Comparison of ENCODE assay signal across 8 cellular contexts in genomic region chr14:39167797-39168320, GRCh38. TPM values are rescaled to one million over a fixed set of nuclear protein-coding genes. Genes with fewer than 3 reads are reported as not detected.
DNase-seq lines count a peak whose midpoint lies in the region; ATAC-seq and TF ChIP-seq lines count a peak whose summit lies in the region.
"Not testable (repeated sequence)": the region's sequence is repeated elsewhere in the genome, so short reads cannot be mapped to it uniquely, and the experiment has no call there.

No MANE protein-coding gene starts in this region.

- H3K9me3 ChIP-seq in BLaER1; HUES64 (ENCODE audit: insufficient read depth, low read depth, low read length); T-helper 17 cell (ENCODE audit: control insufficient read depth, low read length, poor library complexity, severe bottlenecking); mammary epithelial cell (replicated peaks; ENCODE audit: insufficient read depth, low read length); skeletal muscle satellite cell (replicated peaks; ENCODE audit: low read length): not testable (repeated sequence)

- H3K4me1 Mint-ChIP-seq in T-helper 17 cell: peaks cover 31% of the 10 kb centered on the region
- H3K4me1 Mint-ChIP-seq in activated T-helper 17 cell treated with anti-CD3 and anti-CD28 coated beads, Interleukin-2, amount 50 U/mL, for 72 hours: peaks cover 23% of the 10 kb centered on the region
- H3K4me1 Mint-ChIP-seq in naive thymus-derived CD8-positive, alpha-beta T cell: peaks cover 24 to 61% (median 51%) of the 10 kb centered on the region in 4 donors

- POLR2A ChIA-PET in naive thymus-derived CD8-positive, alpha-beta T cell (lab: Charles Lee): interaction anchor here (1.0 kb wide), 2 partner anchors 66 to 264 kb away, joined by 4 to 5 read pairs; partner anchors contain the start of gene FBXO33

- BruUV-seq in mammary epithelial cell (replicated peaks; lab: Mats Ljungman, UMichigan): not testable (repeated sequence)

- H4K20me1 ChIP-seq in BLaER1; mammary epithelial cell (ENCODE audit: insufficient read depth, low read length): not testable (repeated sequence)

- peak overlapping the region; percentile 95; the same call in 1 of the 2 replicates for H3K9ac ChIP-seq in BLaER1
- H3K9ac ChIP-seq in HUES64 (ENCODE audit: low read depth, low read length); mammary epithelial cell (ENCODE audit: insufficient read depth, low read length); skeletal muscle satellite cell (ENCODE audit: low read depth, low read length): not testable (repeated sequence)

- peak overlapping the region; percentile 64 for H3K4me3 Mint-ChIP-seq in T-helper 17 cell
- peak overlapping the region; percentile 95 for H3K4me3 Mint-ChIP-seq in activated T-helper 17 cell treated with anti-CD3 and anti-CD28 coated beads, Interleukin-2, amount 50 U/mL, for 72 hours
- H3K4me3 Mint-ChIP-seq in naive thymus-derived CD8-positive, alpha-beta T cell: peak overlapping the region in 9 of 10 donors; percentile 68 to 99 (median 93)

- dilution Hi-C loops in mammary epithelial cell (cut with HindIII; ENCODE audit: low sequenced_read_pairs): loop anchor here (10.0 kb wide), 1 partner anchor 73 kb away; no protein-coding TSS in a partner anchor

- not testable (repeated sequence) for ATAC-seq in T-helper 17 cell; activated T-helper 17 cell treated with anti-CD3 and anti-CD28 coated beads, Interleukin-2, amount 50 U/mL, for 72 hours (replicated peaks); naive thymus-derived CD8-positive, alpha-beta T cell

- not testable (repeated sequence) for H3K9me3 Mint-ChIP-seq in activated T-helper 17 cell treated with anti-CD3 and anti-CD28 coated beads, Interleukin-2, amount 50 U/mL, for 72 hours; naive thymus-derived CD8-positive, alpha-beta T cell

- not testable (repeated sequence) for H3K27ac ChIP-seq in BLaER1; HUES64 (ENCODE audit: low read depth, low read length); mammary epithelial cell (ENCODE audit: insufficient read depth, low read depth, low read length)

- H3K27ac Mint-ChIP-seq in T-helper 17 cell: peak overlapping the region; percentile 100
- peak overlapping the region; percentile 68 for H3K27ac Mint-ChIP-seq in activated T-helper 17 cell treated with anti-CD3 and anti-CD28 coated beads, Interleukin-2, amount 50 U/mL, for 72 hours
- peak overlapping the region in 4 of 10 donors; percentile 11 to 70 (median 36) for H3K27ac Mint-ChIP-seq in naive thymus-derived CD8-positive, alpha-beta T cell

- peaks cover 29% of the 10 kb centered on the region for H3K36me3 ChIP-seq in BLaER1
- H3K36me3 ChIP-seq in HUES64 (ENCODE audit: insufficient read depth, low read length); mammary epithelial cell (ENCODE audit: insufficient read depth, low read length): not testable (repeated sequence)
- peaks cover 20% of the 10 kb centered on the region for H3K36me3 ChIP-seq in skeletal muscle satellite cell (ENCODE audit: insufficient read depth, low read length)

- H3K27me3 Mint-ChIP-seq in T-helper 17 cell; activated T-helper 17 cell treated with anti-CD3 and anti-CD28 coated beads, Interleukin-2, amount 50 U/mL, for 72 hours; naive thymus-derived CD8-positive, alpha-beta T cell: not testable (repeated sequence)

- WGBS in HUES64: 93% methylated on average over 9 of the region's 10 CpGs
- 88% methylated on average over 8 of the region's 10 CpGs for WGBS in mammary epithelial cell (ENCODE audit: low coverage, missing lambda C conversion rate)

- intact Hi-C loops in mammary epithelial cell (cut with micrococcal nuclease): not testable (repeated sequence)

- peaks cover 11% of the 10 kb centered on the region for H3K36me3 Mint-ChIP-seq in T-helper 17 cell (ENCODE audit: low read depth)
- peaks cover 53% of the 10 kb centered on the region for H3K36me3 Mint-ChIP-seq in activated T-helper 17 cell treated with anti-CD3 and anti-CD28 coated beads, Interleukin-2, amount 50 U/mL, for 72 hours (ENCODE audit: low read depth)
- peaks cover 0 to 33% (median 4%) of the 10 kb centered on the region in 3 donors for H3K36me3 Mint-ChIP-seq in naive thymus-derived CD8-positive, alpha-beta T cell

- H3K4me2 ChIP-seq in BLaER1 (peak overlapping the region; percentile 95), mammary epithelial cell (ENCODE audit: insufficient read depth, low read depth, low read length) (peak overlapping the region; percentile 91), skeletal muscle satellite cell (ENCODE audit: low read length) (peak overlapping the region; percentile 91)

- not testable (repeated sequence) for DNase-seq in T-helper 17 cell; mammary epithelial cell; fibroblast of villous mesenchyme (ENCODE audit: low read depth); naive thymus-derived CD8-positive, alpha-beta T cell

- not testable (repeated sequence) for H3K4me3 ChIP-seq in BLaER1; skeletal muscle satellite cell (ENCODE audit: low read length)
- 0 out of 2 replicates have a peak overlapping the region, but pooled peaks have one; percentile 96 for H3K4me3 ChIP-seq in HUES64 (ENCODE audit: low read length)
- H3K4me3 ChIP-seq in mammary epithelial cell (replicated peaks in 1 of 3; ENCODE audit: insufficient read depth in 1 of 3, low read depth in 2 of 3, low read length in 3 of 3): peak overlapping the region in 2 of 3 experiments; percentile 74 to 81
- H3K4me3 ChIP-seq in fibroblast of villous mesenchyme (ENCODE audit: low read depth, low read length): peak overlapping the region; percentile 85

- not testable (repeated sequence) for H3K27me3 ChIP-seq in BLaER1; HUES64 (ENCODE audit: insufficient read depth, low read length); mammary epithelial cell (ENCODE audit: insufficient read depth, low read length); skeletal muscle satellite cell (ENCODE audit: control insufficient read depth, insufficient read depth, low read length)

- in situ Hi-C loops in mammary epithelial cell (cut with MboI; ENCODE audit: low sequenced_read_pairs in 2 of 2): not testable (repeated sequence)

- H2AFZ ChIP-seq in mammary epithelial cell (ENCODE audit: low read depth, low read length): not testable (repeated sequence)

- CTCF ChIA-PET in mammary epithelial cell (lab: Charles Lee; ENCODE audit: low non-redundant PET): not testable (repeated sequence)

- not testable (repeated sequence) for TF ChIP-seq CTCF in mammary epithelial cell (conservative IDR thresholded peaks at IDR 0.05 in 1 of 2, IDR thresholded peaks at IDR 0.05 in 1 of 2; ENCODE audit: extremely low read depth in 1 of 2, insufficient read depth in 1 of 2, low read depth in 1 of 2, low read length in 2 of 2); fibroblast of villous mesenchyme (IDR thresholded peaks at IDR 0.05; ENCODE audit: insufficient read depth, low read depth, low read length)

- peaks cover 31% of the 10 kb centered on the region for H3K4me1 ChIP-seq in BLaER1
- H3K4me1 ChIP-seq in HUES64 (ENCODE audit: insufficient read depth, low read length): peaks cover 17% of the 10 kb centered on the region
- peaks cover 16% of the 10 kb centered on the region for H3K4me1 ChIP-seq in mammary epithelial cell (ENCODE audit: insufficient read depth, low read length)
- peaks cover 21% of the 10 kb centered on the region for H3K4me1 ChIP-seq in skeletal muscle satellite cell (ENCODE audit: control insufficient read depth, insufficient read depth, low read length)

- peaks cover 68% of the 10 kb centered on the region for H3K79me2 ChIP-seq in mammary epithelial cell (ENCODE audit: insufficient read depth, low read length)

RNA-seq across cellular contexts. Expression of gene TRAPPC6B, which starts 2.3 kb away (rescaled TPM):
- 11.5 TPM for polyA plus RNA-seq in HUES64 (2013, experiment 1 of 2)
- 14.1 TPM for polyA plus RNA-seq in HUES64 (2013, experiment 2 of 2)
- total RNA-seq in T-helper 17 cell (10 to 100 TPM; 13.8 to 15.2 TPM), mammary epithelial cell (10 to 100 TPM; 34.3 to 36.3 TPM), fibroblast of villous mesenchyme (21.6 and 28.1 TPM in 2 replicates)
- total RNA-seq in activated T-helper 17 cell treated with anti-CD3 and anti-CD28 coated beads, Interleukin-2, amount 50 U/mL, for 72 hours: 10 to 100 TPM; 18.7 to 21.5 TPM
- 12.6 TPM for polyA plus RNA-seq in mammary epithelial cell
- 7.0 TPM for polyA minus RNA-seq in mammary epithelial cell
- total RNA-seq in naive thymus-derived CD8-positive, alpha-beta T cell: 10 to 100 TPM; 30.2 to 38.7 TPM
- polyA plus RNA-seq in naive thymus-derived CD8-positive, alpha-beta T cell: 10 to 100 TPM; 11.0 to 13.9 (median 12.1) TPM
- 17.2 and 24.0 TPM in 2 replicates for total RNA-seq in skeletal muscle satellite cell (2012; rRNA removed)

RNA-seq across cellular contexts. Expression of gene PNN, which starts 7.2 kb away (rescaled TPM):
- 75.7 TPM for polyA plus RNA-seq in HUES64 (2013, experiment 1 of 2)
- 80.6 TPM for polyA plus RNA-seq in HUES64 (2013, experiment 2 of 2)
- total RNA-seq in T-helper 17 cell (100 to 1,000 TPM; 110 to 119 TPM), mammary epithelial cell (10 to 100 TPM; 12.7 to 68.9 TPM), fibroblast of villous mesenchyme (15.1 and 20.3 TPM in 2 replicates)
- 10 to 100 TPM; 65.1 to 98.0 TPM for total RNA-seq in activated T-helper 17 cell treated with anti-CD3 and anti-CD28 coated beads, Interleukin-2, amount 50 U/mL, for 72 hours
- 12.3 TPM for polyA plus RNA-seq in mammary epithelial cell
- polyA minus RNA-seq in mammary epithelial cell: 24.3 TPM
- 100 to 1,000 TPM; 114 to 116 TPM for total RNA-seq in naive thymus-derived CD8-positive, alpha-beta T cell
- polyA plus RNA-seq in naive thymus-derived CD8-positive, alpha-beta T cell: 10 to 100 TPM; 15.4 to 24.2 (median 18.9) TPM
- 15.7 TPM in 2 replicates for total RNA-seq in skeletal muscle satellite cell (2012; rRNA removed)

RNA-seq across cellular contexts. Expression of gene GEMIN2, which starts 53.7 kb away (rescaled TPM):
- 21.4 TPM for polyA plus RNA-seq in HUES64 (2013, experiment 1 of 2)
- polyA plus RNA-seq in HUES64 (2013, experiment 2 of 2): 30.1 TPM
- total RNA-seq in T-helper 17 cell (10 to 100 TPM; 12.6 to 14.7 TPM), mammary epithelial cell (10 to 100 TPM; 15.3 to 18.2 TPM), fibroblast of villous mesenchyme (34.5 and 35.4 TPM in 2 replicates)
- total RNA-seq in activated T-helper 17 cell treated with anti-CD3 and anti-CD28 coated beads, Interleukin-2, amount 50 U/mL, for 72 hours: 10 to 100 TPM; 20.8 to 22.3 TPM
- 14.3 TPM for polyA plus RNA-seq in mammary epithelial cell
- polyA minus RNA-seq in mammary epithelial cell: 12.6 TPM
- 10 to 100 TPM; 17.0 to 19.7 TPM for total RNA-seq in naive thymus-derived CD8-positive, alpha-beta T cell
- polyA plus RNA-seq in naive thymus-derived CD8-positive, alpha-beta T cell: 10 to 100 TPM; 10.5 to 17.0 (median 12.7) TPM
- 26.6 and 34.9 TPM in 2 replicates for total RNA-seq in skeletal muscle satellite cell (2012; rRNA removed)
